13 cellular contexts compared by ENCODE assay signal in genomic region chr11:95299078-95299611, GRCh38.
DNase-seq lines count a peak whose midpoint lies in the region; ATAC-seq and TF ChIP-seq lines count a peak whose summit lies in the region.
"Had no signal": no experiment of that assay in that cellular context is flagged by ENCODE, and none has a peak within 500 bp of the region (broad histone marks: within the 10 kb centered on the region; RNA-seq: fewer than 3 reads in every experiment).

No MANE protein-coding gene starts in this region.

- peak; percentile 49 to 57 for ATAC-seq in activated T-cell treated with anti-CD3 and anti-CD28 coated beads, Interleukin-2, amount 50 U/mL, for 72 hours (replicated peaks in 1 of 2)
- ATAC-seq in stimulated activated memory B cell treated with anti-CD40 and anti-IgM and Interleukin-4, amounts not matched to agents 10 μg/mL and 1 μg/mL and 100 μg/mL, for 72 hours, result no peak
- ATAC-seq in GM21528 (IDR thresholded peaks at IDR 0.05; ENCODE audit: low FRiP score, unreplicated experiment), result no peak
- ATAC-seq: CD8-positive, alpha-beta T cell; gastroesophageal sphincter; right cardiac atrium had no signal

- H3K27ac Mint-ChIP-seq in activated T-cell treated with anti-CD3 and anti-CD28 coated beads, Interleukin-2, amount 50 U/mL, for 72 hours, result no peak overlapping the region
- peak overlapping the region; percentile 79 for H3K27ac Mint-ChIP-seq in stimulated activated memory B cell treated with anti-CD40 and anti-IgM and Interleukin-4, amounts not matched to agents 10 μg/mL and 1 μg/mL and 100 μg/mL, for 72 hours
- H3K27ac Mint-ChIP-seq: CD8-positive, alpha-beta T cell had no signal

- H3K9me3 Mint-ChIP-seq in activated T-cell treated with anti-CD3 and anti-CD28 coated beads, Interleukin-2, amount 50 U/mL, for 72 hours, result no peaks in the 10 kb centered on the region
- no peaks in the 10 kb centered on the region for H3K9me3 Mint-ChIP-seq in stimulated activated memory B cell treated with anti-CD40 and anti-IgM and Interleukin-4, amounts not matched to agents 10 μg/mL and 1 μg/mL and 100 μg/mL, for 72 hours
- H3K9me3 Mint-ChIP-seq: CD8-positive, alpha-beta T cell had no signal

- H3K4me1 Mint-ChIP-seq in activated T-cell treated with anti-CD3 and anti-CD28 coated beads, Interleukin-2, amount 50 U/mL, for 72 hours (ENCODE audit: low read depth), result peaks cover 30% of the 10 kb centered on the region
- peaks cover 41% of the 10 kb centered on the region for H3K4me1 Mint-ChIP-seq in stimulated activated memory B cell treated with anti-CD40 and anti-IgM and Interleukin-4, amounts not matched to agents 10 μg/mL and 1 μg/mL and 100 μg/mL, for 72 hours

- no peak for TF ChIP-seq CTCF in choroid plexus epithelial cell (conservative IDR thresholded peaks at IDR 0.05; ENCODE audit: low read depth, low read length)

- no peaks in the 10 kb centered on the region for H3K36me3 Mint-ChIP-seq in activated T-cell treated with anti-CD3 and anti-CD28 coated beads, Interleukin-2, amount 50 U/mL, for 72 hours (ENCODE audit: insufficient read depth in 2 of 2)
- H3K36me3 Mint-ChIP-seq in stimulated activated memory B cell treated with anti-CD40 and anti-IgM and Interleukin-4, amounts not matched to agents 10 μg/mL and 1 μg/mL and 100 μg/mL, for 72 hours, result no peaks in the 10 kb centered on the region
- H3K36me3 Mint-ChIP-seq: CD8-positive, alpha-beta T cell had no signal

- peaks cover 10% of the 10 kb centered on the region for H3K27me3 Mint-ChIP-seq in activated T-cell treated with anti-CD3 and anti-CD28 coated beads, Interleukin-2, amount 50 U/mL, for 72 hours (ENCODE audit: low read depth)
- no peaks in the 10 kb centered on the region for H3K27me3 Mint-ChIP-seq in stimulated activated memory B cell treated with anti-CD40 and anti-IgM and Interleukin-4, amounts not matched to agents 10 μg/mL and 1 μg/mL and 100 μg/mL, for 72 hours

- no peak overlapping the region for H3K4me3 ChIP-seq in choroid plexus epithelial cell (ENCODE audit: low read depth, low read length)
- H3K4me3 ChIP-seq: gastroesophageal sphincter, lung, Peyer's patch had no signal

- peak in 1 of 2 donors; percentile 4 for DNase-seq in activated T-cell treated with anti-CD3 and anti-CD28 coated beads, Interleukin-2, amount 50 U/mL, for 72 hours
- DNase-seq in activated T-cell treated with anti-CD3 and anti-CD28 coated beads, Interleukin-2, amount 50 U/mL, for 1 hour, result no peak
- DNase-seq in NCI-H526 (lab: John Stamatoyannopoulos, UW) (peak; percentile 68 to 77), choroid plexus epithelial cell (ENCODE audit: low read depth) (peak; percentile 5), LoVo (ENCODE audit: low spot score) (no peak), NCI-H1694 (lab: John Stamatoyannopoulos, UW) (no peak)
- DNase-seq: CD8-positive, alpha-beta T cell; Peyer's patch; right cardiac atrium had no signal

- H3K4me3 Mint-ChIP-seq in activated T-cell treated with anti-CD3 and anti-CD28 coated beads, Interleukin-2, amount 50 U/mL, for 72 hours, result peak overlapping the region; percentile 0 to 30
- no peak overlapping the region for H3K4me3 Mint-ChIP-seq in stimulated activated memory B cell treated with anti-CD40 and anti-IgM and Interleukin-4, amounts not matched to agents 10 μg/mL and 1 μg/mL and 100 μg/mL, for 72 hours
- H3K4me3 Mint-ChIP-seq: CD8-positive, alpha-beta T cell had no signal

Comparison
In these comparisons a context has a peak if more than half of its experiments do, and no peak if none do; other contexts are left out.
1. ATAC-seq: peak in activated T-cell treated with anti-CD3 and anti-CD28 coated beads, Interleukin-2, amount 50 U/mL, for 72 hours (2 of 2); none in stimulated activated memory B cell treated with anti-CD40 and anti-IgM and Interleukin-4, amounts not matched to agents 10 μg/mL and 1 μg/mL and 100 μg/mL, for 72 hours (single experiment) and GM21528 (single experiment).
2. DNase-seq: peak in NCI-H526 (2 of 2) and choroid plexus epithelial cell (single experiment); none in activated T-cell treated with anti-CD3 and anti-CD28 coated beads, Interleukin-2, amount 50 U/mL, for 1 hour (single experiment), LoVo (single experiment) and NCI-H1694 (single experiment).